ENCODE assay signal across 9 cellular contexts in the genomic region with DNA sequence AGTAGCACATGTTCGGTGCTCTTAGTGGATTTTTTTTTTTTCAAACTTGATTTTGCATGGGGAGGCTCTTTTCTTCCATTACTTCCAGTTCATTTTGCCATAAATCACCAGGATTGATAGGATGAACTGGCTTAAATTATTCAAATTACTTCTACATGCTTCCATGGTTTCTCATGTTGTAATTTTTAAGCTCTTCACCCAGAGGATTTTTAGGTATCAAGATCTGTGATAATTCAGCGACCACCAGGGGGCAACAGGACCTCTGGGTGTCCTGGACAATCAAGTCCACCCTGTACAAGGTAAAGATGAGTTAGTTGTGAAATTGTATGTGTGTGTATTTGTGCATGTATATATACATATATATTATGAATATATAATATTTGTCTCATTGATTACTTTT. TPM values are rescaled to one million over a fixed set of nuclear protein-coding genes. Genes with fewer than 3 reads are reported as not detected.
DNase-seq lines count a peak whose midpoint lies in the region; ATAC-seq, FAIRE-seq and TF ChIP-seq lines count a peak whose summit lies in the region.
"Had no signal": no experiment of that assay in that cellular context is flagged by ENCODE, and none has a peak within 500 bp of the region (broad histone marks: within the 10 kb centered on the region; RNA-seq: fewer than 3 reads in every experiment).

No MANE protein-coding gene starts in this region.

- H3K23ac ChIP-seq in H1 (ENCODE audit: insufficient read length), result no peak overlapping the region

- TF ChIP-seq RAD21 in H1 (IDR thresholded peaks at IDR 0.05 in 1 of 2, conservative IDR thresholded peaks at IDR 0.05 in 1 of 2; ENCODE audit: low read depth in 2 of 2, low read length in 2 of 2), result peak; percentile 46 to 54

- TF ChIP-seq CTCF in GM10266 (IDR thresholded peaks at IDR 0.05; ENCODE audit: control insufficient read depth, insufficient read depth, low read depth, missing control alignments) (peak; percentile 44), H1 (IDR thresholded peaks at IDR 0.05; ENCODE audit: control extremely low read depth in 1 of 3, insufficient read depth in 1 of 3, low read depth in 1 of 3, low read length in 3 of 3) (peak; percentile 45 to 55 (median 49)), retinal pigment epithelial cell (conservative IDR thresholded peaks at IDR 0.05; ENCODE audit: low read depth, low read length) (peak; percentile 63)

- no peak overlapping the region for H3K4me2 ChIP-seq in H1 (ENCODE audit: insufficient read depth in 1 of 2, low read depth in 2 of 2, low read length in 2 of 2)

- no peaks in the 10 kb centered on the region for H4K20me1 ChIP-seq in H1 (replicated peaks in 1 of 2; ENCODE audit: control insufficient read depth in 1 of 2, insufficient read depth in 2 of 2, low read length in 2 of 2)

- H2BK20ac ChIP-seq in H1 (ENCODE audit: low read length), result no peak overlapping the region

- H3K18ac ChIP-seq in H1 (ENCODE audit: extremely low read depth, low read length), result no peak overlapping the region

- no peak overlapping the region for H3K9ac ChIP-seq in H1 (replicated peaks in 1 of 4; ENCODE audit: extremely low read depth in 1 of 4, low read depth in 3 of 4, low read length in 3 of 4)

- H2BK15ac ChIP-seq in H1 (ENCODE audit: low read length), result no peak overlapping the region

- no peak overlapping the region for H4K8ac ChIP-seq in H1 (ENCODE audit: extremely low read depth, insufficient read depth, low read length)

- H2BK12ac ChIP-seq in H1 (ENCODE audit: low read depth, low read length), result no peak overlapping the region

- no peak overlapping the region for H3K27ac ChIP-seq in H1 (ENCODE audit: low read depth, low read length)

- FAIRE-seq in H1 (lab: Jason Lieb, UNC), result no peak

- H2AFZ ChIP-seq in H1 (ENCODE audit: low read length), result no peak overlapping the region

- TF ChIP-seq POLR2A in H1 (IDR thresholded peaks at IDR 0.05; ENCODE audit: control extremely low read depth in 1 of 2, low read depth in 2 of 2, low read length in 2 of 2), result no peak

- no peaks in the 10 kb centered on the region for H3K36me3 ChIP-seq in H1 (ENCODE audit: control insufficient read depth in 2 of 4, insufficient read depth in 4 of 4, low read length in 3 of 4)

- H3K14ac ChIP-seq in H1 (ENCODE audit: insufficient read length), result no peak overlapping the region

- no peak overlapping the region for H2BK5ac ChIP-seq in H1 (ENCODE audit: low read depth, low read length)

- CTCF ChIA-PET in H1 (lab: Charles Lee; ENCODE audit: partially characterized antibody), result interaction anchor here (0.6 to 2.8 kb wide), 43 partner anchors 9 to 1921 kb away, joined by 3 to 26 read pairs (median 3); no protein-coding TSS in a partner anchor

- DNase-seq in GM10266 (ENCODE audit: extremely low spot score) (peak; percentile 15), HK-2 (ENCODE audit: unreplicated experiment) (peak; percentile 39), NCI-H82 treated with DMSO at 0.1 percent for 48 hours (lab: John Stamatoyannopoulos, UW; ENCODE audit: unreplicated experiment) (peak; percentile 14), H1 (ENCODE audit: low read depth in 1 of 2, low spot score in 2 of 2) (peak in 1 of 2 experiments; percentile 58), retinal pigment epithelial cell (ENCODE audit: low read depth) (no peak)

- no peaks in the 10 kb centered on the region for H3K4me1 ChIP-seq in H1 (replicated peaks in 1 of 4; ENCODE audit: control insufficient read depth in 3 of 4, insufficient read depth in 4 of 4, low read length in 3 of 4)

- no peak overlapping the region for H2BK120ac ChIP-seq in H1 (replicated peaks; ENCODE audit: low read depth, low read length)

- H3K23me2 ChIP-seq in H1 (ENCODE audit: low read depth, low read length), result peaks cover 7% of the 10 kb centered on the region

- 47% methylated on average over 2 of the region's 2 CpGs; no CpG with 5 or more reads in 1 of the 2 experiments for WGBS in H1 (ENCODE audit: extremely low coverage in 1 of 2, insufficient coverage in 1 of 2, insufficient read length in 1 of 2, insufficient replicate concordance in 2 of 2, low coverage in 1 of 2, low lambda C conversion rate in 2 of 2, missing lambda C conversion rate in 1 of 2), 2 experiments

- H4K91ac ChIP-seq in H1 (replicated peaks; ENCODE audit: insufficient read length, low read length), result no peak overlapping the region

- no peak overlapping the region for H3K4me3 ChIP-seq in H1 (ENCODE audit: extremely low read depth in 1 of 4, insufficient read depth in 2 of 4, low read depth in 3 of 4, low read length in 4 of 4)
- H3K4me3 ChIP-seq in retinal pigment epithelial cell (ENCODE audit: low read length), result no peak overlapping the region

- no peak for TF ChIP-seq EP300 in H1 (IDR thresholded peaks at IDR 0.05; ENCODE audit: borderline replicate concordance in 1 of 2, low read depth in 2 of 2, low read length in 2 of 2)

- H3K9me3 ChIP-seq in H1 (ENCODE audit: insufficient read depth in 2 of 2, low read depth in 1 of 2, low read length in 1 of 2), result no peaks in the 10 kb centered on the region

- H3K4ac ChIP-seq in H1 (replicated peaks; ENCODE audit: insufficient read length, low read depth, low read length), result no peak overlapping the region

- H3K56ac ChIP-seq in H1 (replicated peaks; ENCODE audit: insufficient read length, low read depth, low read length), result no peak overlapping the region

- no peaks in the 10 kb centered on the region for H3K79me1 ChIP-seq in H1 (ENCODE audit: low read depth, low read length)

- H4K5ac ChIP-seq in H1 (ENCODE audit: insufficient read length, low read depth, low read length), result no peak overlapping the region

- H3K79me2 ChIP-seq in H1 (ENCODE audit: control insufficient read depth in 1 of 2, insufficient read depth in 2 of 2, low read length in 2 of 2), result no peaks in the 10 kb centered on the region

- ATAC-seq in HG03457 (IDR thresholded peaks at IDR 0.05; ENCODE audit: unreplicated experiment) (no peak), GM21526 (IDR thresholded peaks at IDR 0.05; ENCODE audit: low FRiP score, unreplicated experiment) (no peak), GM18909 (IDR thresholded peaks at IDR 0.05; ENCODE audit: poor library complexity, unreplicated experiment) (no peak)

- POLR2A ChIA-PET in H1 (lab: Charles Lee; ENCODE audit: partially characterized antibody), result no interaction called here

- no peak overlapping the region for H2AK5ac ChIP-seq in H1 (ENCODE audit: low read depth, low read length)

- no peaks in the 10 kb centered on the region; a peak in 1 of 7 replicates for H3K27me3 ChIP-seq in H1 (replicated peaks in 1 of 4; ENCODE audit: control insufficient read depth in 3 of 4, extremely low read depth in 1 of 4, insufficient read depth in 3 of 4, low read length in 3 of 4)

TF ChIP-seq in H1, 55 proteins besides CTCF, POLR2A, EP300 and RAD21:
- no peak for TF ChIP-seq CBX5 (IDR thresholded peaks at IDR 0.05; ENCODE audit: low read depth, low read length)
- TF ChIP-seq YY1 (IDR thresholded peaks at IDR 0.05; ENCODE audit: low read depth, low read length), result no peak
- TF ChIP-seq E2F6 (IDR thresholded peaks at IDR 0.05), result no peak
- TF ChIP-seq EZH2 (IDR thresholded peaks at IDR 0.05; ENCODE audit: low read depth, low read length, severe bottlenecking), result no peak
- no peak for TF ChIP-seq CHD1 (IDR thresholded peaks at IDR 0.05; ENCODE audit: low read depth, low read length)
- TF ChIP-seq, protein P1, sequence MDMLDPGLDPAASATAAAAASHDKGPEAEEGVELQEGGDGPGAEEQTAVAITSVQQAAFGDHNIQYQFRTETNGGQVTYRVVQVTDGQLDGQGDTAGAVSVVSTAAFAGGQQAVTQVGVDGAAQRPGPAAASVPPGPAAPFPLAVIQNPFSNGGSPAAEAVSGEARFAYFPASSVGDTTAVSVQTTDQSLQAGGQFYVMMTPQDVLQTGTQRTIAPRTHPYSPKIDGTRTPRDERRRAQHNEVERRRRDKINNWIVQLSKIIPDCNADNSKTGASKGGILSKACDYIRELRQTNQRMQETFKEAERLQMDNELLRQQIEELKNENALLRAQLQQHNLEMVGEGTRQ (IDR thresholded peaks at IDR 0.05; ENCODE audit: low read length), result no peak
- no peak for TF ChIP-seq CTBP2 (IDR thresholded peaks at IDR 0.05; ENCODE audit: borderline replicate concordance, insufficient read depth, insufficient read length, low read length)
- TF ChIP-seq HDAC6 (IDR thresholded peaks at IDR 0.05; ENCODE audit: low read depth, low read length), result no peak

RNA-seq across cellular contexts. Expression of gene EPHA7, which starts 4.2 kb away (rescaled TPM):
- total RNA-seq in H1 (2021; fragmentation: NEBNext Ultra II Directional; extraction: Animal tissue kit (Norgen Biotek cat#: 25700)), result 6.1 and 6.8 TPM in 2 replicates
- 0.74 and 1.3 TPM in 2 replicates for polyA plus RNA-seq in H1 (2011; rRNA removed)
- 1.7 TPM for polyA plus RNA-seq in H1 (2011; cell fraction: cytosol; rRNA removed)
- polyA plus RNA-seq in H1 (2011; cell fraction: nucleus; rRNA removed), result 1.1 TPM
- 2.3 to 5.1 TPM (median 2.8 TPM) in 4 replicates for polyA plus RNA-seq in H1 (2012, experiment 1 of 2)
- polyA plus RNA-seq in H1 (2012, experiment 2 of 2), result 0.12 TPM
- polyA plus RNA-seq in H1 (2013, experiment 1 of 2), result 6.8 TPM
- polyA plus RNA-seq in H1 (2013, experiment 2 of 2), result 6.1 TPM
- polyA minus RNA-seq in H1 (2011; rRNA and poly(A)+ RNA removed), result 7.5 and 9.3 TPM in 2 replicates
- 3.4 TPM for polyA minus RNA-seq in H1 (2011; cell fraction: cytosol; rRNA and poly(A)+ RNA removed)
- polyA minus RNA-seq in H1 (2011; cell fraction: nucleus; rRNA and poly(A)+ RNA removed), result 10.4 TPM
- total RNA-seq: T-helper 2 cell treated with Interferon-gamma antibody and Interleukin-4, amounts not matched to agents 100 ng/mL and 5 ng/mL, for 36 hours had no signal
